Comparison of ENCODE assay signal across 7 cellular contexts in genomic region chr22:50626856-50627451, GRCh38. TPM values are rescaled to one million over a fixed set of nuclear protein-coding genes. Genes with fewer than 3 reads are reported as not detected.
DNase-seq lines count a peak whose midpoint lies in the region; ATAC-seq and TF ChIP-seq lines count a peak whose summit lies in the region.
"Had no signal": no experiment of that assay in that cellular context is flagged by ENCODE, and none has a peak within 500 bp of the region (broad histone marks: within the 10 kb centered on the region; RNA-seq: fewer than 3 reads in every experiment).

No MANE protein-coding gene starts in this region.

- H3K9me3 ChIP-seq in thoracic aorta = no peaks in the 10 kb centered on the region

- H3K4me3 Mint-ChIP-seq in activated CD8-positive, alpha-beta memory T cell treated with anti-CD3 and anti-CD28 coated beads, Interleukin-2, amount 10 ng/mL, durations not matched to agents 7 days and 5 days = peak overlapping the region; percentile 76
- H3K4me3 Mint-ChIP-seq in glutamatergic neuron (ENCODE audit: unreplicated experiment) = peak overlapping the region; percentile 78

- H3K36me3 Mint-ChIP-seq in activated CD8-positive, alpha-beta memory T cell treated with anti-CD3 and anti-CD28 coated beads, Interleukin-2, amount 10 ng/mL, durations not matched to agents 7 days and 5 days = peaks cover 8% of the 10 kb centered on the region
- no peaks in the 10 kb centered on the region for H3K36me3 Mint-ChIP-seq in glutamatergic neuron (ENCODE audit: unreplicated experiment)

- peaks cover 37% of the 10 kb centered on the region for H3K4me1 Mint-ChIP-seq in activated CD8-positive, alpha-beta memory T cell treated with anti-CD3 and anti-CD28 coated beads, Interleukin-2, amount 10 ng/mL, durations not matched to agents 7 days and 5 days
- peaks cover 23% of the 10 kb centered on the region for H3K4me1 Mint-ChIP-seq in glutamatergic neuron (ENCODE audit: low read depth, unreplicated experiment)

- no peaks in the 10 kb centered on the region for H3K36me3 ChIP-seq in thoracic aorta

- peak overlapping the region; percentile 84 for H3K27ac Mint-ChIP-seq in activated CD8-positive, alpha-beta memory T cell treated with anti-CD3 and anti-CD28 coated beads, Interleukin-2, amount 10 ng/mL, durations not matched to agents 7 days and 5 days
- H3K27ac Mint-ChIP-seq in glutamatergic neuron (ENCODE audit: unreplicated experiment) = no peak overlapping the region

- peak overlapping the region; percentile 98 for H3K4me3 ChIP-seq in thoracic aorta

- no peak for TF ChIP-seq CTCF in glutamatergic neuron (IDR thresholded peaks at IDR 0.05; ENCODE audit: partially characterized antibody, unreplicated experiment)
- no peak for TF ChIP-seq CTCF in thoracic aorta (IDR thresholded peaks at IDR 0.05)

- H3K27me3 ChIP-seq in thoracic aorta (replicated peaks; ENCODE audit: insufficient read depth) = no peaks in the 10 kb centered on the region

- H3K27ac ChIP-seq in thoracic aorta = no peak overlapping the region

- H3K9me3 Mint-ChIP-seq in activated CD8-positive, alpha-beta memory T cell treated with anti-CD3 and anti-CD28 coated beads, Interleukin-2, amount 10 ng/mL, durations not matched to agents 7 days and 5 days (ENCODE audit: low read depth) = no peaks in the 10 kb centered on the region
- H3K9me3 Mint-ChIP-seq in glutamatergic neuron (ENCODE audit: unreplicated experiment) = peaks cover 2% of the 10 kb centered on the region

- no peaks in the 10 kb centered on the region for H3K27me3 Mint-ChIP-seq in activated CD8-positive, alpha-beta memory T cell treated with anti-CD3 and anti-CD28 coated beads, Interleukin-2, amount 10 ng/mL, durations not matched to agents 7 days and 5 days
- peaks cover 11% of the 10 kb centered on the region for H3K27me3 Mint-ChIP-seq in glutamatergic neuron (ENCODE audit: unreplicated experiment)

- CTCF ChIA-PET in activated CD8-positive, alpha-beta memory T cell treated with anti-CD3 and anti-CD28 coated beads, Interleukin-2, amount 10 ng/mL, durations not matched to agents 7 days and 5 days (lab: Charles Lee) = interaction anchor here (1.4 to 3.0 kb wide), 4 partner anchors 16 to 118 kb away, joined by 3 to 15 read pairs (median 10); partner anchors contain the start of genes LMF2, NCAPH2 and SCO2

- DNase-seq in activated CD8-positive, alpha-beta memory T cell treated with anti-CD3 and anti-CD28 coated beads, Interleukin-2, amount 10 ng/mL, durations not matched to agents 7 days and 5 days = no peak
- no peak for DNase-seq in activated CD8-positive, alpha-beta memory T cell treated with anti-CD3 and anti-CD28 coated beads for 24 hours
- DNase-seq in glutamatergic neuron = no peak
- no peak for DNase-seq in thoracic aorta (ENCODE audit: low spot score)
- DNase-seq in NCI-H2107 (lab: John Stamatoyannopoulos, UW) = no peak
- DNase-seq: NCI-H226 had no signal

- H3K4me1 ChIP-seq in thoracic aorta (ENCODE audit: control insufficient read depth in 1 of 2, low read depth in 2 of 2) = peaks cover 9 to 27% of the 10 kb centered on the region in 2 donors

- no peak for ATAC-seq in activated CD8-positive, alpha-beta memory T cell treated with anti-CD3 and anti-CD28 coated beads, Interleukin-2, amount 10 ng/mL, durations not matched to agents 7 days and 5 days
- no peak for ATAC-seq in thoracic aorta (ENCODE audit: insufficient number of reproducible peaks, low FRiP score, low read depth)
- no peak for ATAC-seq in HG03025 (IDR thresholded peaks at IDR 0.05; ENCODE audit: low FRiP score, unreplicated experiment)

RNA-seq across cellular contexts. Expression of gene ARSA, which starts 1.0 kb away (rescaled TPM):
- 10 to 100 TPM; 49.6 to 68.2 TPM for total RNA-seq in activated CD8-positive, alpha-beta memory T cell treated with anti-CD3 and anti-CD28 coated beads, Interleukin-2, amount 10 ng/mL, durations not matched to agents 7 days and 5 days
- 65.7 TPM for total RNA-seq in glutamatergic neuron (ENCODE audit: unreplicated experiment)
- 10 to 100 TPM; 38.4 to 75.4 TPM for total RNA-seq in thoracic aorta

RNA-seq across cellular contexts. Expression of gene MAPK8IP2, which starts 26.4 kb away (rescaled TPM):
- under 1 TPM; 0.19 to 0.29 TPM for total RNA-seq in activated CD8-positive, alpha-beta memory T cell treated with anti-CD3 and anti-CD28 coated beads, Interleukin-2, amount 10 ng/mL, durations not matched to agents 7 days and 5 days
- total RNA-seq in glutamatergic neuron (ENCODE audit: unreplicated experiment) = 143 TPM
- under 1 TPM; 0.41 to 0.92 TPM for total RNA-seq in thoracic aorta

RNA-seq across cellular contexts. Expression of gene CHKB, which starts 44.3 kb away (rescaled TPM):
- 100 to 1,000 TPM in 1 of 2 experiments, 10 to 100 TPM in 1; 97.2 to 118 TPM for total RNA-seq in activated CD8-positive, alpha-beta memory T cell treated with anti-CD3 and anti-CD28 coated beads, Interleukin-2, amount 10 ng/mL, durations not matched to agents 7 days and 5 days
- total RNA-seq in glutamatergic neuron (ENCODE audit: unreplicated experiment) = 147 TPM
- 10 to 100 TPM; 52.6 to 78.7 TPM for total RNA-seq in thoracic aorta

RNA-seq across cellular contexts. Expression of gene SHANK3, which starts 45.7 kb away (rescaled TPM):
- total RNA-seq in activated CD8-positive, alpha-beta memory T cell treated with anti-CD3 and anti-CD28 coated beads, Interleukin-2, amount 10 ng/mL, durations not matched to agents 7 days and 5 days = under 1 TPM in 1 of 2 experiments, not detected in 1; 0.05 TPM
- total RNA-seq in glutamatergic neuron (ENCODE audit: unreplicated experiment) = 20.4 TPM
- total RNA-seq in thoracic aorta = 10 to 100 TPM; 10.7 to 14.3 TPM

RNA-seq across cellular contexts. Expression of gene CPT1B, which starts 48.7 kb away (rescaled TPM):
- 10 to 100 TPM; 80.1 to 87.6 TPM for total RNA-seq in activated CD8-positive, alpha-beta memory T cell treated with anti-CD3 and anti-CD28 coated beads, Interleukin-2, amount 10 ng/mL, durations not matched to agents 7 days and 5 days
- total RNA-seq in glutamatergic neuron (ENCODE audit: unreplicated experiment) (118 TPM), thoracic aorta (10 to 100 TPM; 14.6 to 21.4 TPM)

Comparison
In these comparisons a context has a peak if more than half of its experiments do, and no peak if none do; other contexts are left out.
1. RNA of gene MAPK8IP2, which starts 26.4 kb away (total RNA-seq): 143 TPM in glutamatergic neuron (single experiment); 0.41 to 0.92 TPM in thoracic aorta and 0.19 to 0.29 TPM in activated CD8-positive, alpha-beta memory T cell treated with anti-CD3 and anti-CD28 coated beads, Interleukin-2, amount 10 ng/mL, durations not matched to agents 7 days and 5 days; every median in the first group is over 10 times any median in the second.